27 cellular contexts compared by ENCODE assay signal in the genomic region with DNA sequence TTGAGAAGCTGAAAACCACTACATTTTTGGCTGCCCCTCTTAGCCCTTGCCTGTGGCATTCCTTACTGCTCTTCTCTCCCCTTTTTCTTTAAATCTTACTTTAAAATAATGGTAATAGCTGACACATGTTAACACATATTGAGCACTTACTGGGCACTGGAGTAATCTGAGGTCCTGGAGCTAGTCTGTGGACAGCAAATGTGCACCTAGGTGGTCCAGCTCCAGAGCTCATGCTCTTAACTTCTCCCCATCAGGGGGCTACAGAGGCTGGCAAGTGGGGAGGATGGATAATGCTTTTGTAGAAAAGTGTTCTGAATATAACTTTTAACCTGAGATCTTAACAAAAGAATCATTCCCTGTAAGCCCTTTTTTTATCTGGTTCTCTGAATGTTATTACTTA.
"Had no signal": no experiment of that assay in that cellular context is flagged by ENCODE, and none has a peak within 500 bp of the region (broad histone marks: within the 10 kb centered on the region; RNA-seq: fewer than 3 reads in every experiment).

No MANE protein-coding gene starts in this region.

- H3K9me3 ChIP-seq: breast epithelium, colonic mucosa, gastrocnemius medialis, psoas muscle, sigmoid colon, upper lobe of left lung, vagina had no signal

- H3K4me1 Mint-ChIP-seq: activated CD4-positive, alpha-beta T cell treated with anti-CD3 and anti-CD28 coated beads, Interleukin-2, amount 10 ng/mL, durations not matched to agents 7 days and 5 days; activated T-helper 17 cell treated with anti-CD3 and anti-CD28 coated beads, Interleukin-2, amount 50 U/mL, for 72 hours; central memory CD8-positive, alpha-beta T cell; naive B cell; T-helper 17 cell had no signal

- H3K27ac ChIP-seq: breast epithelium, colonic mucosa, gastrocnemius medialis, parathyroid adenoma, psoas muscle, sigmoid colon, upper lobe of left lung, vagina had no signal

- H3K9me3 Mint-ChIP-seq: activated CD4-positive, alpha-beta T cell treated with anti-CD3 and anti-CD28 coated beads, Interleukin-2, amount 10 ng/mL, durations not matched to agents 7 days and 5 days; activated CD8-positive, alpha-beta T cell treated with anti-CD3 and anti-CD28 coated beads for 36 hours; activated T-cell treated with anti-CD3 and anti-CD28 coated beads, Interleukin-2, amount 50 U/mL, for 4 hours; activated T-helper 17 cell treated with anti-CD3 and anti-CD28 coated beads, Interleukin-2, amount 50 U/mL, for 72 hours had no signal

- H3K4me3 ChIP-seq: breast epithelium, colonic mucosa, gastrocnemius medialis, psoas muscle, sigmoid colon, upper lobe of left lung, vagina had no signal

- H3K36me3 ChIP-seq: breast epithelium, colonic mucosa, gastrocnemius medialis, sigmoid colon, upper lobe of left lung, vagina had no signal

- DNase-seq: activated CD4-positive, alpha-beta T cell treated with anti-CD3 and anti-CD28 coated beads for 1 hour; activated CD4-positive, alpha-beta T cell treated with anti-CD3 and anti-CD28 coated beads, Interleukin-2, amount 10 ng/mL, durations not matched to agents 7 days and 5 days; activated CD8-positive, alpha-beta T cell treated with anti-CD3 and anti-CD28 coated beads for 36 hours; activated gamma-delta T cell treated with Interleukin-2 at 50 U/mL for 16 hours; activated naive CD4-positive, alpha-beta T cell treated with anti-CD3 and anti-CD28 coated beads, Interleukin-2, amount 50 U/mL, for 16 hours; activated T-cell treated with anti-CD3 and anti-CD28 coated beads, Interleukin-2, amount 50 U/mL, for 4 hours; amniotic stem cell; colonic mucosa; effector memory CD4-positive, alpha-beta T cell; erythroblast; gastrocnemius medialis; glutamatergic neuron; mammary epithelial cell; naive B cell; occipital lobe; psoas muscle; sigmoid colon; small intestine; stimulated activated naive CD4-positive, alpha-beta T cell; T-helper 17 cell; T1000; upper lobe of left lung had no signal

- H3K4me3 Mint-ChIP-seq: activated CD4-positive, alpha-beta T cell treated with anti-CD3 and anti-CD28 coated beads, Interleukin-2, amount 10 ng/mL, durations not matched to agents 7 days and 5 days; activated CD8-positive, alpha-beta T cell treated with anti-CD3 and anti-CD28 coated beads for 36 hours; activated T-cell treated with anti-CD3 and anti-CD28 coated beads, Interleukin-2, amount 50 U/mL, for 4 hours; activated T-helper 17 cell treated with anti-CD3 and anti-CD28 coated beads, Interleukin-2, amount 50 U/mL, for 72 hours; central memory CD8-positive, alpha-beta T cell; naive B cell; T-helper 17 cell had no signal

- H3K9ac ChIP-seq: parathyroid adenoma had no signal

- H3K4me1 ChIP-seq: breast epithelium, colonic mucosa, gastrocnemius medialis, parathyroid adenoma, psoas muscle, sigmoid colon, upper lobe of left lung, vagina had no signal

- H3K27me3 Mint-ChIP-seq: activated CD4-positive, alpha-beta T cell treated with anti-CD3 and anti-CD28 coated beads, Interleukin-2, amount 10 ng/mL, durations not matched to agents 7 days and 5 days; activated CD8-positive, alpha-beta T cell treated with anti-CD3 and anti-CD28 coated beads for 36 hours; activated T-helper 17 cell treated with anti-CD3 and anti-CD28 coated beads, Interleukin-2, amount 50 U/mL, for 72 hours; central memory CD8-positive, alpha-beta T cell; naive B cell; T-helper 17 cell had no signal

- H3K27ac Mint-ChIP-seq: activated CD4-positive, alpha-beta T cell treated with anti-CD3 and anti-CD28 coated beads, Interleukin-2, amount 10 ng/mL, durations not matched to agents 7 days and 5 days; activated CD8-positive, alpha-beta T cell treated with anti-CD3 and anti-CD28 coated beads for 36 hours; activated T-helper 17 cell treated with anti-CD3 and anti-CD28 coated beads, Interleukin-2, amount 50 U/mL, for 72 hours; naive B cell; T-helper 17 cell had no signal

- H3K36me3 Mint-ChIP-seq: naive B cell had no signal

- H3K27me3 ChIP-seq: breast epithelium, colonic mucosa, gastrocnemius medialis, sigmoid colon, upper lobe of left lung, vagina had no signal
